26 cellular contexts compared by ENCODE assay signal in genomic region chr6:136527831-136528230, GRCh38. TPM values are rescaled to one million over a fixed set of nuclear protein-coding genes. Genes with fewer than 3 reads are reported as not detected.
DNase-seq lines count a peak whose midpoint lies in the region; ATAC-seq and TF ChIP-seq lines count a peak whose summit lies in the region.
"Had no signal": no experiment of that assay in that cellular context is flagged by ENCODE, and none has a peak within 500 bp of the region (broad histone marks: within the 10 kb centered on the region; RNA-seq: fewer than 3 reads in every experiment).

No MANE protein-coding gene starts in this region.

- no peak for TF ChIP-seq POLR2A in erythroblast (IDR thresholded peaks at IDR 0.05; ENCODE audit: low read length)

- H3K27ac Mint-ChIP-seq in GM23338 = peak overlapping the region; percentile 90
- peak overlapping the region in 4 of 5 experiments; percentile 26 to 86 (median 54) for H3K27ac Mint-ChIP-seq in brain
- H3K27ac Mint-ChIP-seq: activated CD4-positive, alpha-beta T cell treated with anti-CD3 and anti-CD28 coated beads for 36 hours; activated naive CD8-positive, alpha-beta T cell treated with anti-CD3 and anti-CD28 coated beads, Interleukin-2, amount 10 ng/mL, durations not matched to agents 7 days and 5 days; T-helper 1 cell treated with Interleukin-12 subunit alpha and Interleukin-12 subunit beta and Interleukin-4 antibody, amounts not matched to agents 30 μg/mL and 1 μg/mL, for 36 hours had no signal

- H3K4me3 ChIP-seq in GM23338 = no peak overlapping the region
- H3K4me3 ChIP-seq: heart right ventricle, SK-N-MC, spleen, testis, uterus had no signal

- H3K79me2 ChIP-seq in GM23338 (replicated peaks; ENCODE audit: insufficient read depth) = peaks cover 97% of the 10 kb centered on the region

- DNase-seq in GM23338 (ENCODE audit: low spot score) (no peak), kidney tubule cell (ENCODE audit: low spot score) (peak; percentile 53), erythroblast (lab: John Stamatoyannopoulos, UW) (no peak), inferior parietal cortex (ENCODE audit: extremely low spot score) (no peak), CD1c-positive myeloid dendritic cell (ENCODE audit: extremely low spot score) (no peak)
- no peak for DNase-seq in stimulated activated naive CD4-positive, alpha-beta T cell (lab: John Stamatoyannopoulos, UW)
- DNase-seq: activated CD4-positive, alpha-beta T cell treated with anti-CD3 and anti-CD28 coated beads for 36 hours; activated effector memory CD4-positive, alpha-beta T cell treated with Interleukin-2 at 50 U/mL for 16 hours; activated naive CD8-positive, alpha-beta T cell treated with anti-CD3 and anti-CD28 coated beads, Interleukin-2, amount 10 ng/mL, durations not matched to agents 7 days and 5 days; CD4-positive, alpha-beta memory T cell; heart right ventricle; left colon; mammary epithelial cell; NCI-H1105 treated with DMSO at 0.1 percent for 48 hours; NCI-H2029 treated with DMSO at 0.1 percent for 48 hours; NCI-H226; NCI-H774; right cardiac atrium; spleen; stimulated activated CD4-positive, alpha-beta T cell treated with anti-CD3 and anti-CD28 coated beads, Interleukin-4, amount 100 ng/mL, for 1 hour; testis; uterus had no signal

- H3K4me1 ChIP-seq in GM23338 (ENCODE audit: insufficient read depth) = peaks cover 73% of the 10 kb centered on the region
- H3K4me1 ChIP-seq: uterus had no signal

- peak overlapping the region; percentile 5; the same call in 1 of the 2 replicates for H3K27ac ChIP-seq in GM23338 (ENCODE audit: low read depth)
- H3K27ac ChIP-seq: heart right ventricle, parathyroid adenoma, SK-N-MC, spleen, testis, uterus had no signal

- H3K4me3 Mint-ChIP-seq in GM23338 (peak overlapping the region; percentile 8; the same call in 2 of the 3 replicates), brain (peak overlapping the region in 4 of 5 experiments; percentile 7 to 61 (median 32))
- H3K4me3 Mint-ChIP-seq: activated CD4-positive, alpha-beta T cell treated with anti-CD3 and anti-CD28 coated beads for 36 hours; activated naive CD8-positive, alpha-beta T cell treated with anti-CD3 and anti-CD28 coated beads, Interleukin-2, amount 10 ng/mL, durations not matched to agents 7 days and 5 days; CD4-positive, alpha-beta memory T cell; T-helper 1 cell treated with Interleukin-12 subunit alpha and Interleukin-12 subunit beta and Interleukin-4 antibody, amounts not matched to agents 30 μg/mL and 1 μg/mL, for 36 hours had no signal

- no peak overlapping the region for H2AFZ ChIP-seq in GM23338
- H2AFZ ChIP-seq: parathyroid adenoma had no signal

- H3K9me3 Mint-ChIP-seq in GM23338 = no peaks in the 10 kb centered on the region
- peaks cover 0 to 4% (median 0%) of the 10 kb centered on the region in 5 experiments for H3K9me3 Mint-ChIP-seq in brain
- H3K9me3 Mint-ChIP-seq: activated naive CD8-positive, alpha-beta T cell treated with anti-CD3 and anti-CD28 coated beads, Interleukin-2, amount 10 ng/mL, durations not matched to agents 7 days and 5 days; CD4-positive, alpha-beta memory T cell; T-helper 1 cell treated with Interleukin-12 subunit alpha and Interleukin-12 subunit beta and Interleukin-4 antibody, amounts not matched to agents 30 μg/mL and 1 μg/mL, for 36 hours had no signal

- H3K4me1 Mint-ChIP-seq in GM23338 = peaks cover 68% of the 10 kb centered on the region
- H3K4me1 Mint-ChIP-seq in brain = peaks cover 54% of the 10 kb centered on the region

- no peak for ATAC-seq in GM23338
- ATAC-seq: activated CD4-positive, alpha-beta T cell treated with anti-CD3 and anti-CD28 coated beads for 36 hours; heart right ventricle; left colon; right cardiac atrium had no signal

- H3K4me2 ChIP-seq in GM23338 = peak overlapping the region; percentile 63

- H3K27me3 ChIP-seq in GM23338 (ENCODE audit: insufficient read depth) = no peaks in the 10 kb centered on the region
- H3K27me3 ChIP-seq: spleen, testis, uterus had no signal

- H3K9me2 ChIP-seq in GM23338 (ENCODE audit: insufficient read depth) = no peaks in the 10 kb centered on the region

- H3K36me3 ChIP-seq in GM23338 (ENCODE audit: insufficient read depth) = no peaks in the 10 kb centered on the region
- H3K36me3 ChIP-seq: heart right ventricle, spleen, uterus had no signal

- no peaks in the 10 kb centered on the region for H3K36me3 Mint-ChIP-seq in GM23338 (ENCODE audit: low read depth)
- no peaks in the 10 kb centered on the region for H3K36me3 Mint-ChIP-seq in brain
- H3K36me3 Mint-ChIP-seq: activated naive CD8-positive, alpha-beta T cell treated with anti-CD3 and anti-CD28 coated beads, Interleukin-2, amount 10 ng/mL, durations not matched to agents 7 days and 5 days; CD4-positive, alpha-beta memory T cell had no signal

- peaks cover 11% of the 10 kb centered on the region for H3K27me3 Mint-ChIP-seq in GM23338 (ENCODE audit: insufficient read depth, low read depth, poor library complexity)
- peaks cover 6% of the 10 kb centered on the region for H3K27me3 Mint-ChIP-seq in brain

- TF ChIP-seq CTCF in GM23338 (conservative IDR thresholded peaks at IDR 0.05; ENCODE audit: low read depth in 2 of 2) (no peak), brain (conservative IDR thresholded peaks at IDR 0.05) (no peak)

- H4K20me1 ChIP-seq in GM23338 (replicated peaks; ENCODE audit: insufficient read depth) = peaks cover 4% of the 10 kb centered on the region; the same call in 1 of the 2 replicates

- no peaks in the 10 kb centered on the region; the same call in 1 of the 2 replicates for H3F3A ChIP-seq in GM23338 (replicated peaks; ENCODE audit: low read depth)

TF ChIP-seq in GM23338, 12 proteins besides CTCF, POLR2A, EP300 and RAD21 (continues in another document):
- no peak for TF ChIP-seq NANOG (IDR thresholded peaks at IDR 0.05; ENCODE audit: borderline replicate concordance)
- no peak for TF ChIP-seq JUNB (IDR thresholded peaks at IDR 0.05; ENCODE audit: unreplicated experiment)
- no peak for TF ChIP-seq CREB1 (CRISPR knock-in tag; IDR thresholded peaks at IDR 0.05; ENCODE audit: low read depth)
- no peak for TF ChIP-seq EZH2 (IDR thresholded peaks at IDR 0.05; ENCODE audit: low read depth, unreplicated experiment)
- TF ChIP-seq ZNF331 (CRISPR knock-in tag; IDR thresholded peaks at IDR 0.05; ENCODE audit: low read depth) = no peak
- no peak for TF ChIP-seq ZNF114 (CRISPR knock-in tag; IDR thresholded peaks at IDR 0.05)
- TF ChIP-seq ZNF462 (CRISPR knock-in tag; IDR thresholded peaks at IDR 0.05) = no peak

RNA-seq across cellular contexts. Expression of gene MAP7, which starts 22.4 kb away (rescaled TPM):
- 47.8 and 49.2 TPM in 2 replicates for total RNA-seq in GM23338 (2014; rRNA removed; shearing (Covaris generic))
- polyA plus RNA-seq in GM23338 (2016; fragmentation: Nextera tagmentation; extraction: Ambion mirVana) = 43.2 and 44.7 TPM in 2 replicates
- 40.4 TPM for polyA plus RNA-seq in brain (ENCODE audit: insufficient read depth, low read depth, low replicate concordance)
